Comparison of ENCODE assay signal across 8 cellular contexts in the genomic region with DNA sequence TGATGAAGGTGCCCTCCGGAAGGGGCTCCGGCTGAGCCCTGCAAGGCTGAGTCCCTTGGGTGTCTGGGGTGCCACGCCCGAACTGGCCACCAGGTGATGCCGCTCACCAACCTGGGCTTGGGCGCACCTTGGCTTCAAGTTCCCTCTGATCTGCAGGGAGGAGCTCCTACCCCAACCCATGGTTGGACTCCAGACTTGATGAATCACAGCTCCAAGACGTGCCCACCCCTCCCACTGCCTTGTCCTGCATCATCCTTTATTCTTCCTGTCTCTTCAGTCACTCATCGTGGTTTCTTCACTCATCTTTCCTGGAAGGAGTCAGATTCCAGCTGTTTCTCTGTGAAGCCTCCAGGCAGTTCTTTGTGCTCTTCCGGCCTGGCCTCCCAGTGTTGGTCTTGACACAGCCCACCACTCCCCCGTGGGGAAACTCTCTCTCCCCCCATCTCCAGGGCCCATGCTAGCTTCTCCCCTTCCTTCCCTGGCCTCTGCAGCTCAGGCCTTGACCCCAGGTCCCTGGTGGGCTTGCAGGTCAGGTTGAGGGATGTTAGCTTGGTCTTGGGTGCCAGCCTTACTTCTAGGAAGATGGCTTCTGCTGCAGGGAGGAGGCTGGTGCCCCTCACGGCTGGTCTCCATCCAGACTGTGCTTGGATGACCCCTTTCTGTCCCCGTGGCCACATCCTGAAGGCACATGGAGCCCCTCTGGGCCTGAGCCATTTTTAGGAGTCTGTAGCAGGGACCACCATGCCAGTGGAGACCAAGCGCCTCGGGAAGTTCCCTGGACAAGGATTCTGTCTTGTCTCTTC. TPM values are rescaled to one million over a fixed set of nuclear protein-coding genes. Genes with fewer than 3 reads are reported as not detected.
DNase-seq lines count a peak whose midpoint lies in the region; ATAC-seq and TF ChIP-seq lines count a peak whose summit lies in the region.

No MANE protein-coding gene starts in this region.

- H3K9me3 Mint-ChIP-seq in natural killer cell = no peaks in the 10 kb centered on the region

- no peaks in the 10 kb centered on the region for H3K36me3 Mint-ChIP-seq in natural killer cell

- no peaks in the 10 kb centered on the region for H3K36me3 ChIP-seq in effector memory CD4-positive, alpha-beta T cell (ENCODE audit: control insufficient read depth, insufficient read depth, low read length)
- H3K36me3 ChIP-seq in upper lobe of left lung = no peaks in the 10 kb centered on the region

- H3K27me3 ChIP-seq in effector memory CD4-positive, alpha-beta T cell (replicated peaks; ENCODE audit: control insufficient read depth, insufficient read depth, low read length, poor library complexity, severe bottlenecking) = no peaks in the 10 kb centered on the region
- no peaks in the 10 kb centered on the region for H3K27me3 ChIP-seq in upper lobe of left lung

- intact Hi-C loops in natural killer cell (cut with micrococcal nuclease) = no loop called here

- DNase-seq in NCI-H1436 (lab: John Stamatoyannopoulos, UW) (peak; percentile 39), NCI-H1436 treated with DMSO at 0.1 percent for 48 hours (lab: John Stamatoyannopoulos, UW) (no peak), NCI-H2081 treated with DMSO at 0.1 percent for 48 hours (lab: John Stamatoyannopoulos, UW) (peak; percentile 27), natural killer cell (no peak), upper lobe of left lung (peak; percentile 56 to 91), middle frontal gyrus (ENCODE audit: extremely low spot score, low spot score) (no peak)
- peak; percentile 77 for DNase-seq in activated CD4-positive, alpha-beta T cell treated with anti-CD3 and anti-CD28 coated beads, Interleukin-2, amount 50 U/mL, for 1 hour
- DNase-seq in effector memory CD4-positive, alpha-beta T cell = peak; percentile 54 to 58 (median 54)

- peak; percentile 49 for TF ChIP-seq CTCF in natural killer cell (IDR thresholded peaks at IDR 0.05)
- TF ChIP-seq CTCF in upper lobe of left lung (IDR thresholded peaks at IDR 0.05) = peak; percentile 57 to 88 (median 80)

- H3K9me3 ChIP-seq in effector memory CD4-positive, alpha-beta T cell (ENCODE audit: control insufficient read depth, low read length) = no peaks in the 10 kb centered on the region
- H3K9me3 ChIP-seq in upper lobe of left lung = peaks cover 0 to 6% (median 3%) of the 10 kb centered on the region in 4 donors

- H3K4me1 Mint-ChIP-seq in natural killer cell = peaks cover 60 to 64% of the 10 kb centered on the region in 2 donors

- 63 to 75% methylated on average over 11 to 14 of the region's 14 CpGs for WGBS in upper lobe of left lung, 2 donors

- TF ChIP-seq EP300 in upper lobe of left lung (IDR thresholded peaks at IDR 0.05) = no peak

- peak overlapping the region; percentile 64 to 70 for H3K27ac Mint-ChIP-seq in natural killer cell

- no peak overlapping the region for H3K4me3 ChIP-seq in effector memory CD4-positive, alpha-beta T cell (ENCODE audit: insufficient read depth, low read depth, low read length, poor library complexity, severe bottlenecking)
- no peak overlapping the region for H3K4me3 ChIP-seq in upper lobe of left lung

- no peak for TF ChIP-seq POLR2A in upper lobe of left lung (IDR thresholded peaks at IDR 0.05)

- H3K4me1 ChIP-seq in effector memory CD4-positive, alpha-beta T cell (ENCODE audit: control insufficient read depth, insufficient read depth, low read length, poor library complexity, severe bottlenecking) = peaks cover 50% of the 10 kb centered on the region
- peaks cover 6 to 16% (median 6%) of the 10 kb centered on the region in 4 donors for H3K4me1 ChIP-seq in upper lobe of left lung

- peak overlapping the region; percentile 42 for H3K4me3 Mint-ChIP-seq in natural killer cell

- ATAC-seq in natural killer cell (no peak), upper lobe of left lung (ENCODE audit: low FRiP score in 2 of 2) (peak in 1 of 2 donors; percentile 51)

- no peak overlapping the region for H3K27ac ChIP-seq in effector memory CD4-positive, alpha-beta T cell (ENCODE audit: insufficient read depth, low read length, poor library complexity, severe bottlenecking)
- H3K27ac ChIP-seq in upper lobe of left lung = no peak overlapping the region

- H3K27me3 Mint-ChIP-seq in natural killer cell (ENCODE audit: low read depth in 2 of 2) = no peaks in the 10 kb centered on the region

RNA-seq across cellular contexts. Expression of a gene that starts 2.6 kb away (rescaled TPM):
- 10 to 100 TPM; 95.4 to 99.7 (median 97.8) TPM for total RNA-seq in natural killer cell
- total RNA-seq in upper lobe of left lung = 1 to 10 TPM; 3.2 to 9.4 (median 4.8) TPM

Comparison
In these comparisons a context has a peak if more than half of its experiments do, and no peak if none do; other contexts are left out.
1. DNase-seq: peak in NCI-H1436 (single experiment), NCI-H2081 treated with DMSO at 0.1 percent for 48 hours (single experiment), activated CD4-positive, alpha-beta T cell treated with anti-CD3 and anti-CD28 coated beads, Interleukin-2, amount 50 U/mL, for 1 hour (single experiment), effector memory CD4-positive, alpha-beta T cell (3 of 3) and upper lobe of left lung (2 of 2); none in NCI-H1436 treated with DMSO at 0.1 percent for 48 hours (single experiment), natural killer cell (single experiment) and middle frontal gyrus (single experiment).
2. RNA of a gene that starts 2.6 kb away (total RNA-seq): 95.4 to 99.7 TPM in natural killer cell; 3.2 to 9.4 TPM in upper lobe of left lung; every median in the first group is over 4 times any median in the second.